1 cellular context compared by ENCODE assay signal in the genomic region with DNA sequence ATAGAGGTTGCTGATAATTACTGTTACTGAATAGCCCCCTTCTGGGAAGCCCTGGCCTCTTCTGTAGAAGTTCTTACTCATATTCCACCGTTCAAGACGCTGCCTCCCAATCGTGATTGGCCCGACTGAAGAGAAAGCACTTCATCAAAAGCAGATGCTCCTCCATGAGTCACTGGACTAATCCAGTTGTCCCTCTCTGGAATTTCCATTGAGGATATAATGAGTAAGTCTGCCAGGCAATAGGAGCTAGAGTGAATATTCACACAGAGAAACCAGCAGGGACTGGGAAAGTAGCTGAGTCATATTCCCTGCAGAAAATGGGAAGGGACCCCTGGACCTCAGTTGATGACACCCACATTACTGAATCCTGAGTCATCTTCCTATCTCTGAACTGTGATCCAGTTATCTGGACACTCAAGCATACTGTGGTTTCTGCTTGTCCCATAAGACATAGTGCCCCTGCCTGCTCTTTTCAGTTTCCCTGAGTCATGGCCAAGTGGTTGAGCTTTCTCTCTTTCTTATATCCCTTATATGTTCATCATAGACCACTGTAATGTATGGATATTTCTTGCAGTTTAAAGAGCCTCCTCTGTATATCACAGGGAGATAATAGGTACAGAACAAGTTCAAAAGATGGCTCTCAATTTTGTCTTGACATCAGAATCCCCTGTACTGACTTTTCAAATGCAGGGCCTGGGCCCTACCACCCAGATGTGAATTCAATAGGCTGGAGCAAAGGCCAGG.
TF ChIP-seq lines count a peak whose summit lies in the region.

No MANE protein-coding gene starts in this region.

TF ChIP-seq in K562, 482 proteins besides CTCF, POLR2A, EP300 and RAD21 (continued from another document and continues in another):
- TF ChIP-seq, protein P1, sequence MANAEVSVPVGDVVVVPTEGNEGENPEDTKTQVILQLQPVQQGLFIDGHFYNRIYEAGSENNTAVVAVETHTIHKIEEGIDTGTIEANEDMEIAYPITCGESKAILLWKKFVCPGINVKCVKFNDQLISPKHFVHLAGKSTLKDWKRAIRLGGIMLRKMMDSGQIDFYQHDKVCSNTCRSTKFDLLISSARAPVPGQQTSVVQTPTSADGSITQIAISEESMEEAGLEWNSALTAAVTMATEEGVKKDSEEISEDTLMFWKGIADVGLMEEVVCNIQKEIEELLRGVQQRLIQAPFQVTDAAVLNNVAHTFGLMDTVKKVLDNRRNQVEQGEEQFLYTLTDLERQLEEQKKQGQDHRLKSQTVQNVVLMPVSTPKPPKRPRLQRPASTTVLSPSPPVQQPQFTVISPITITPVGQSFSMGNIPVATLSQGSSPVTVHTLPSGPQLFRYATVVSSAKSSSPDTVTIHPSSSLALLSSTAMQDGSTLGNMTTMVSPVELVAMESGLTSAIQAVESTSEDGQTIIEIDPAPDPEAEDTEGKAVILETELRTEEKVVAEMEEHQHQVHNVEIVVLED (CRISPR knock-in tag; IDR thresholded peaks at IDR 0.05) = peak; percentile 19; the same call in 1 of the 2 replicates
- TF ChIP-seq MBD2 (IDR thresholded peaks at IDR 0.05; ENCODE audit: borderline replicate concordance, low read depth) (peak; percentile 85), STAT5B (CRISPR knock-in tag; IDR thresholded peaks at IDR 0.05) (no peak), SREBF1 (IDR thresholded peaks at IDR 0.05; ENCODE audit: borderline replicate concordance, low read depth, low read length) (no peak), CCNT2 (IDR thresholded peaks at IDR 0.05; ENCODE audit: borderline replicate concordance, extremely low read depth, insufficient read length, low read depth, low read length) (peak; percentile 98), CBX2 (IDR thresholded peaks at IDR 0.05; ENCODE audit: insufficient read depth, low read length, poor library complexity, severe bottlenecking) (no peak), RCOR1 (IDR thresholded peaks at IDR 0.05; ENCODE audit: borderline replicate concordance in 1 of 2, low read depth in 2 of 2, low read length in 2 of 2) (peak; percentile 92 to 98), ZNF133 (CRISPR knock-in tag; IDR thresholded peaks at IDR 0.05) (no peak), ZNF507 (tag; conservative IDR thresholded peaks at IDR 0.05) (no peak), HOXB6 (CRISPR knock-in tag; IDR thresholded peaks at IDR 0.05; ENCODE audit: borderline replicate concordance) (no peak), KLF16 (IDR thresholded peaks at IDR 0.05) (peak; percentile 71), POU5F1 (IDR thresholded peaks at IDR 0.05; ENCODE audit: borderline replicate concordance, low read depth, low read length, partially characterized antibody) (no peak), JUN (IDR thresholded peaks at IDR 0.05; ENCODE audit: borderline replicate concordance, low read depth, low read length) (peak; percentile 98), JUN (CRISPR knock-in tag; IDR thresholded peaks at IDR 0.05; ENCODE audit: borderline replicate concordance) (peak; percentile 73; the same call in 1 of the 2 replicates), KHSRP (IDR thresholded peaks at IDR 0.05) (no peak), CTBP1 (IDR thresholded peaks at IDR 0.05; ENCODE audit: borderline replicate concordance) (peak; percentile 99), MAFF (IDR thresholded peaks at IDR 0.05; ENCODE audit: low read length) (peak; percentile 95), RBM25 (IDR thresholded peaks at IDR 0.05; ENCODE audit: low read depth, low read length, severe bottlenecking) (no peak), GTF2E2 (tag; IDR thresholded peaks at IDR 0.05) (no peak), HSF4 (CRISPR knock-in tag; IDR thresholded peaks at IDR 0.05; ENCODE audit: borderline replicate concordance) (no peak), POLR2B (IDR thresholded peaks at IDR 0.05; ENCODE audit: low read depth, partially characterized antibody) (no peak), MCM3 (IDR thresholded peaks at IDR 0.05) (no peak), ZNF184 (CRISPR knock-in tag; IDR thresholded peaks at IDR 0.05) (no peak), TCF7L2 (IDR thresholded peaks at IDR 0.05; ENCODE audit: low read depth, low read length) (no peak), ZNF263 (CRISPR knock-in tag; IDR thresholded peaks at IDR 0.05; ENCODE audit: borderline replicate concordance) (no peak), TFAM (CRISPR knock-in tag; conservative IDR thresholded peaks at IDR 0.05) (no peak), ZNF766 (CRISPR knock-in tag; conservative IDR thresholded peaks at IDR 0.05) (peak; percentile 83), PHF21A (IDR thresholded peaks at IDR 0.05; ENCODE audit: borderline replicate concordance, low read depth) (peak; percentile 88; the same call in 1 of the 2 replicates), PHTF2 (CRISPR knock-in tag; IDR thresholded peaks at IDR 0.05) (no peak), HMG20B (CRISPR knock-in tag; IDR thresholded peaks at IDR 0.05) (no peak), ZNF785 (CRISPR knock-in tag; IDR thresholded peaks at IDR 0.05) (no peak), ZBTB8A (IDR thresholded peaks at IDR 0.05; ENCODE audit: partially characterized antibody) (no peak), SMARCC2 (IDR thresholded peaks at IDR 0.05; ENCODE audit: low read depth) (peak; percentile 99), ZNF589 (CRISPR knock-in tag; IDR thresholded peaks at IDR 0.05; ENCODE audit: low read depth) (peak; percentile 82), NFIX (CRISPR knock-in tag; IDR thresholded peaks at IDR 0.05; ENCODE audit: low read depth) (no peak), USF2 (CRISPR knock-in tag; IDR thresholded peaks at IDR 0.05) (no peak), ZFX (CRISPR knock-in tag; IDR thresholded peaks at IDR 0.05) (no peak), ZC3H8 (IDR thresholded peaks at IDR 0.05) (no peak), ZNF165 (CRISPR knock-in tag; IDR thresholded peaks at IDR 0.05; ENCODE audit: borderline replicate concordance) (no peak), FOSL1 (tag; conservative IDR thresholded peaks at IDR 0.05) (peak; percentile 100), POLR2AphosphoS2 (IDR thresholded peaks at IDR 0.05; ENCODE audit: low read length) (no peak), LARP7 (IDR thresholded peaks at IDR 0.05) (no peak), KAT8 (IDR thresholded peaks at IDR 0.05; ENCODE audit: low read depth) (no peak), ETV1 (tag; conservative IDR thresholded peaks at IDR 0.05; ENCODE audit: low read depth) (no peak), RBM15 (IDR thresholded peaks at IDR 0.05; ENCODE audit: insufficient read depth, low read length) (no peak), FOXM1 (IDR thresholded peaks at IDR 0.05; ENCODE audit: low read depth) (peak; percentile 66), FOXM1 (CRISPR knock-in tag; IDR thresholded peaks at IDR 0.05; ENCODE audit: low read depth) (no peak), TEAD1 (CRISPR knock-in tag; IDR thresholded peaks at IDR 0.05) (peak; percentile 98), HMGN3 (IDR thresholded peaks at IDR 0.05; ENCODE audit: borderline replicate concordance, extremely low read depth, insufficient read length, low read depth, low read length) (peak; percentile 91), ZBED1 (IDR thresholded peaks at IDR 0.05) (0 out of 2 replicates have a peak, but pooled peaks have one; percentile 40), ETS2 (tag; IDR thresholded peaks at IDR 0.05; ENCODE audit: borderline replicate concordance, poor library complexity, severe bottlenecking) (no peak), NR4A1 (CRISPR knock-in tag; IDR thresholded peaks at IDR 0.05) (no peak), NR4A1 (tag; IDR thresholded peaks at IDR 0.05) (no peak), TEAD4 (IDR thresholded peaks at IDR 0.05; ENCODE audit: low read length) (peak; percentile 96), TEAD4 (CRISPR knock-in tag; IDR thresholded peaks at IDR 0.05; ENCODE audit: borderline replicate concordance) (no peak), NR3C1 (CRISPR knock-in tag; IDR thresholded peaks at IDR 0.05) (no peak), HDAC2 (IDR thresholded peaks at IDR 0.05) (peak; percentile 98), BRCA1 (IDR thresholded peaks at IDR 0.05) (no peak), BRCA1 (CRISPR knock-in tag; IDR thresholded peaks at IDR 0.05) (no peak), DACH1 (IDR thresholded peaks at IDR 0.05; ENCODE audit: partially characterized antibody) (no peak), GTF2A2 (tag; IDR thresholded peaks at IDR 0.05) (no peak), JUNB (CRISPR knock-in tag; conservative IDR thresholded peaks at IDR 0.05) (peak; percentile 94), ZNF140 (CRISPR knock-in tag; IDR thresholded peaks at IDR 0.05) (no peak), SRSF9 (IDR thresholded peaks at IDR 0.05; ENCODE audit: borderline replicate concordance, low read depth, low read length) (no peak)
- TF ChIP-seq, protein P2, sequence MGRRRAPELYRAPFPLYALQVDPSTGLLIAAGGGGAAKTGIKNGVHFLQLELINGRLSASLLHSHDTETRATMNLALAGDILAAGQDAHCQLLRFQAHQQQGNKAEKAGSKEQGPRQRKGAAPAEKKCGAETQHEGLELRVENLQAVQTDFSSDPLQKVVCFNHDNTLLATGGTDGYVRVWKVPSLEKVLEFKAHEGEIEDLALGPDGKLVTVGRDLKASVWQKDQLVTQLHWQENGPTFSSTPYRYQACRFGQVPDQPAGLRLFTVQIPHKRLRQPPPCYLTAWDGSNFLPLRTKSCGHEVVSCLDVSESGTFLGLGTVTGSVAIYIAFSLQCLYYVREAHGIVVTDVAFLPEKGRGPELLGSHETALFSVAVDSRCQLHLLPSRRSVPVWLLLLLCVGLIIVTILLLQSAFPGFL (CRISPR knock-in tag; IDR thresholded peaks at IDR 0.05) = no peak
- TF ChIP-seq, protein P3, sequence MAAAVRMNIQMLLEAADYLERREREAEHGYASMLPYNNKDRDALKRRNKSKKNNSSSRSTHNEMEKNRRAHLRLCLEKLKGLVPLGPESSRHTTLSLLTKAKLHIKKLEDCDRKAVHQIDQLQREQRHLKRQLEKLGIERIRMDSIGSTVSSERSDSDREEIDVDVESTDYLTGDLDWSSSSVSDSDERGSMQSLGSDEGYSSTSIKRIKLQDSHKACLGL (CRISPR knock-in tag; IDR thresholded peaks at IDR 0.05; ENCODE audit: borderline replicate concordance, poor library complexity, severe bottlenecking) = no peak
- TF ChIP-seq, protein P4, sequence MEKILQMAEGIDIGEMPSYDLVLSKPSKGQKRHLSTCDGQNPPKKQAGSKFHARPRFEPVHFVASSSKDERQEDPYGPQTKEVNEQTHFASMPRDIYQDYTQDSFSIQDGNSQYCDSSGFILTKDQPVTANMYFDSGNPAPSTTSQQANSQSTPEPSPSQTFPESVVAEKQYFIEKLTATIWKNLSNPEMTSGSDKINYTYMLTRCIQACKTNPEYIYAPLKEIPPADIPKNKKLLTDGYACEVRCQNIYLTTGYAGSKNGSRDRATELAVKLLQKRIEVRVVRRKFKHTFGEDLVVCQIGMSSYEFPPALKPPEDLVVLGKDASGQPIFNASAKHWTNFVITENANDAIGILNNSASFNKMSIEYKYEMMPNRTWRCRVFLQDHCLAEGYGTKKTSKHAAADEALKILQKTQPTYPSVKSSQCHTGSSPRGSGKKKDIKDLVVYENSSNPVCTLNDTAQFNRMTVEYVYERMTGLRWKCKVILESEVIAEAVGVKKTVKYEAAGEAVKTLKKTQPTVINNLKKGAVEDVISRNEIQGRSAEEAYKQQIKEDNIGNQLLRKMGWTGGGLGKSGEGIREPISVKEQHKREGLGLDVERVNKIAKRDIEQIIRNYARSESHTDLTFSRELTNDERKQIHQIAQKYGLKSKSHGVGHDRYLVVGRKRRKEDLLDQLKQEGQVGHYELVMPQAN (IDR thresholded peaks at IDR 0.05; ENCODE audit: borderline replicate concordance) = no peak
- TF ChIP-seq, protein P5, sequence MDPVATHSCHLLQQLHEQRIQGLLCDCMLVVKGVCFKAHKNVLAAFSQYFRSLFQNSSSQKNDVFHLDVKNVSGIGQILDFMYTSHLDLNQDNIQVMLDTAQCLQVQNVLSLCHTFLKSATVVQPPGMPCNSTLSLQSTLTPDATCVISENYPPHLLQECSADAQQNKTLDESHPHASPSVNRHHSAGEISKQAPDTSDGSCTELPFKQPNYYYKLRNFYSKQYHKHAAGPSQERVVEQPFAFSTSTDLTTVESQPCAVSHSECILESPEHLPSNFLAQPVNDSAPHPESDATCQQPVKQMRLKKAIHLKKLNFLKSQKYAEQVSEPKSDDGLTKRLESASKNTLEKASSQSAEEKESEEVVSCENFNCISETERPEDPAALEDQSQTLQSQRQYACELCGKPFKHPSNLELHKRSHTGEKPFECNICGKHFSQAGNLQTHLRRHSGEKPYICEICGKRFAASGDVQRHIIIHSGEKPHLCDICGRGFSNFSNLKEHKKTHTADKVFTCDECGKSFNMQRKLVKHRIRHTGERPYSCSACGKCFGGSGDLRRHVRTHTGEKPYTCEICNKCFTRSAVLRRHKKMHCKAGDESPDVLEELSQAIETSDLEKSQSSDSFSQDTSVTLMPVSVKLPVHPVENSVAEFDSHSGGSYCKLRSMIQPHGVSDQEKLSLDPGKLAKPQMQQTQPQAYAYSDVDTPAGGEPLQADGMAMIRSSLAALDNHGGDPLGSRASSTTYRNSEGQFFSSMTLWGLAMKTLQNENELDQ (CRISPR knock-in tag; IDR thresholded peaks at IDR 0.05; ENCODE audit: borderline replicate concordance) = no peak
- TF ChIP-seq, protein P6, sequence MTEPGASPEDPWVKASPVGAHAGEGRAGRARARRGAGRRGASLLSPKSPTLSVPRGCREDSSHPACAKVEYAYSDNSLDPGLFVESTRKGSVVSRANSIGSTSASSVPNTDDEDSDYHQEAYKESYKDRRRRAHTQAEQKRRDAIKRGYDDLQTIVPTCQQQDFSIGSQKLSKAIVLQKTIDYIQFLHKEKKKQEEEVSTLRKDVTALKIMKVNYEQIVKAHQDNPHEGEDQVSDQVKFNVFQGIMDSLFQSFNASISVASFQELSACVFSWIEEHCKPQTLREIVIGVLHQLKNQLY (CRISPR knock-in tag; conservative IDR thresholded peaks at IDR 0.05) = no peak
